ENCODE assay signal across 9 cellular contexts in the genomic region with DNA sequence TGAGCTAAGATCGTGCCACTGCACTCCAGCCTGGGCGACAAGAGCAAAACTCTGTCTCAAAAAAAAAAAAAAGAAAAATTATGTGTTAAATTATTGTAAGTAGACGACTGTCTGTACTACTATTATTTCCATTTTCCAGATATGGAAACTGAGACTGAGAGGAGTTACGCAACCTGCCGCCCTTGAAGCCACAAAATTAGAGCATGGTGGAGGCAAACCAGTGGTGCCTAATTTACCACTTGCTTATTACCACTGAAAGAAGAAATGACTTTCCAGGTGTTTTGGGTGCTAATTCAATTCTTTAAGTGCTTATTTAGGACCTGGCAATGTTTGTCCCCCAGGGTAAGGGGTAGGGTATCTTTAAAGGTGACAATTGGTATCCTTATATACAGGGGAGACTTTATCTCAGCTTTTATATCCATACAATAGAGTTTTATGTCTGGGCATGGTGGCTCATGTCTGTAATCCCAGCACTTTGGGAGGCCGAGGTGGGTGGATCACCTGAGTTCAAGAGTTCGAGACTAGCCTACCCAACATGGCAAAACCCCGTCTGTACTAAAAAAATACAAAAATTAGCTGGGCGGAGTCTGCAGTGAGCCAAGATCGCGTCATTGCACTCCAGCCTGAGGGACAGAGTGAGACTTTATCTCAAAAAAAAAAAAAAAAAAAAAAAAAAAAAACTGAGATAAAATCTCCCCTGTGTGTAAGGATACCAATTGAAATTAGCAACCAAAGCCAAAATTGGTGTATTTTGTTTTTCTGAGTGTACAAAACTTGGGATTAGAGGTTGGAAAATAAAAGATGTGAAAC. TPM values are rescaled to one million over a fixed set of nuclear protein-coding genes. Genes with fewer than 3 reads are reported as not detected.
DNase-seq lines count a peak whose midpoint lies in the region; ATAC-seq and TF ChIP-seq lines count a peak whose summit lies in the region.
"Had no signal": no experiment of that assay in that cellular context is flagged by ENCODE, and none has a peak within 500 bp of the region (broad histone marks: within the 10 kb centered on the region; RNA-seq: fewer than 3 reads in every experiment).

No MANE protein-coding gene starts in this region.

- TF ChIP-seq POLR2A in heart left ventricle (IDR thresholded peaks at IDR 0.05) = no peak
- TF ChIP-seq POLR2A in tibial nerve (IDR thresholded peaks at IDR 0.05) = no peak

- peak overlapping the region; percentile 66 for H3K9ac ChIP-seq in adipocyte (ENCODE audit: low read length)

- DNase-seq in heart left ventricle (no peak), left ventricle myocardium superior (no peak), adipocyte (ENCODE audit: low read depth) (peak; percentile 39), hepatocyte (ENCODE audit: low spot score) (no peak), tibial nerve (ENCODE audit: low spot score in 2 of 2) (no peak), COR-L47 (lab: John Stamatoyannopoulos, UW) (no peak), NCI-H748 (lab: John Stamatoyannopoulos, UW; ENCODE audit: unreplicated experiment) (no peak)

- peak overlapping the region in 9 of 12 donors; percentile 19 to 71 (median 56) for H3K27ac ChIP-seq in heart left ventricle
- peak overlapping the region; percentile 50 for H3K27ac ChIP-seq in hepatocyte
- peak overlapping the region in 3 of 4 donors; percentile 40 to 80 (median 65) for H3K27ac ChIP-seq in tibial nerve
- H3K27ac ChIP-seq: neutrophil had no signal

- peaks cover 0 to 19% (median 11%) of the 10 kb centered on the region in 12 donors for H3K4me1 ChIP-seq in heart left ventricle
- H3K4me1 ChIP-seq in adipocyte (ENCODE audit: control insufficient read depth, insufficient read depth, low read length) = peaks cover 19% of the 10 kb centered on the region
- H3K4me1 ChIP-seq in hepatocyte (ENCODE audit: insufficient read depth) = no peaks in the 10 kb centered on the region
- H3K4me1 ChIP-seq in tibial nerve = peaks cover 0 to 27% (median 10%) of the 10 kb centered on the region in 4 donors

- H2AFZ ChIP-seq in hepatocyte = no peak overlapping the region

- ATAC-seq in heart left ventricle (peak in 1 of 4 donors; percentile 26), left ventricle myocardium superior (no peak), GM21423 (IDR thresholded peaks at IDR 0.05; ENCODE audit: unreplicated experiment) (no peak)

- H3K4me2 ChIP-seq in hepatocyte = no peak overlapping the region

- intact Hi-C loops in heart left ventricle (cut with DNase I) = no loop called here
- intact Hi-C loops in left ventricle myocardium superior (cut with micrococcal nuclease) = no loop called here

- TF ChIP-seq EP300 in tibial nerve (IDR thresholded peaks at IDR 0.05) = no peak

- 77 to 87% (median 85%) methylated on average over 11 of the region's 11 CpGs for WGBS in heart left ventricle, 4 donors
- WGBS in hepatocyte (ENCODE audit: low lambda C conversion rate, missing lambda C conversion rate) = 88% methylated on average over 11 of the region's 11 CpGs
- 74 to 80% methylated on average over 11 of the region's 11 CpGs for WGBS in tibial nerve, 2 donors

- no peaks in the 10 kb centered on the region for H3K36me3 ChIP-seq in heart left ventricle
- H3K36me3 ChIP-seq in adipocyte (ENCODE audit: control insufficient read depth, insufficient read depth, low read length, severe bottlenecking) = no peaks in the 10 kb centered on the region
- H3K36me3 ChIP-seq in hepatocyte (replicated peaks; ENCODE audit: insufficient read depth, low read depth) = no peaks in the 10 kb centered on the region
- no peaks in the 10 kb centered on the region for H3K36me3 ChIP-seq in tibial nerve
- H3K36me3 ChIP-seq: neutrophil had no signal

- H3K9me3 ChIP-seq in heart left ventricle = peaks cover 0 to 3% (median 0%) of the 10 kb centered on the region in 12 donors
- H3K9me3 ChIP-seq in adipocyte (ENCODE audit: control insufficient read depth, low read length) = no peaks in the 10 kb centered on the region
- no peaks in the 10 kb centered on the region for H3K9me3 ChIP-seq in hepatocyte (ENCODE audit: low read depth)
- no peaks in the 10 kb centered on the region for H3K9me3 ChIP-seq in tibial nerve
- H3K9me3 ChIP-seq: neutrophil had no signal

- H4K20me1 ChIP-seq in hepatocyte (ENCODE audit: insufficient read depth, poor library complexity, severe bottlenecking) = no peaks in the 10 kb centered on the region

- H3K4me3 ChIP-seq in heart left ventricle (peak overlapping the region in 1 of 12 donors; percentile 19), adipocyte (ENCODE audit: low read length) (peak overlapping the region; percentile 51), hepatocyte (no peak overlapping the region), tibial nerve (no peak overlapping the region)

- H3K9me2 ChIP-seq in hepatocyte (replicated peaks; ENCODE audit: insufficient read depth) = no peaks in the 10 kb centered on the region

- no peaks in the 10 kb centered on the region for H3K27me3 ChIP-seq in heart left ventricle
- H3K27me3 ChIP-seq in adipocyte (replicated peaks; ENCODE audit: control insufficient read depth, insufficient read depth, low read length) = no peaks in the 10 kb centered on the region
- H3K27me3 ChIP-seq in hepatocyte = no peaks in the 10 kb centered on the region
- H3K27me3 ChIP-seq in tibial nerve = no peaks in the 10 kb centered on the region

- TF ChIP-seq CTCF in heart left ventricle (IDR thresholded peaks at IDR 0.05) (no peak), hepatocyte (IDR thresholded peaks at IDR 0.05; ENCODE audit: poor library complexity) (no peak), tibial nerve (IDR thresholded peaks at IDR 0.05) (no peak)

- H3K79me2 ChIP-seq in hepatocyte = no peaks in the 10 kb centered on the region

RNA-seq across cellular contexts. Expression of a gene that starts 16.6 kb away (rescaled TPM):
- total RNA-seq in heart left ventricle = 10 to 100 TPM in 2 of 9 donors, 1 to 10 TPM in 7; 1.8 to 16.0 (median 3.1) TPM
- polyA plus RNA-seq in heart left ventricle = 1 to 10 TPM; 1.4 to 2.0 TPM
- 8.9 TPM for total RNA-seq in left ventricle myocardium superior
- total RNA-seq in hepatocyte = 1.8 and 3.5 TPM in 2 replicates
- 3.6 and 6.0 TPM in 2 replicates for polyA plus RNA-seq in hepatocyte
- total RNA-seq in tibial nerve = 10 to 100 TPM in 3 of 4 donors, 1 to 10 TPM in 1; 6.9 to 20.5 (median 17.2) TPM
